In genomic region chr1:202966006-202966904, GRCh38 we compare ENCODE assay signal across 8 cellular contexts. TPM values are rescaled to one million over a fixed set of nuclear protein-coding genes. Genes with fewer than 3 reads are reported as not detected.
A peak's percentile ranks its signal among the peaks of the same experiment; 100 is the strongest.
DNase-seq lines count a peak whose midpoint lies in the region; ATAC-seq, FAIRE-seq and TF ChIP-seq lines count a peak whose summit lies in the region.

No MANE protein-coding gene starts in this region.

- ATAC-seq in stimulated activated naive CD8-positive, alpha-beta T cell treated with anti-CD3 and anti-CD28 coated beads, Interleukin-15, Interleukin-2, amounts not matched to agents 100 U/mL and 50 U/mL, for 24 hours, result no peak
- no peak; the same call in 2 of the 3 replicates for ATAC-seq in GM12878
- ATAC-seq in left lobe of liver, result peak; percentile 43

- no peak for TF ChIP-seq POLR2A in GM12878 (IDR thresholded peaks at IDR 0.05; ENCODE audit: low read depth, low read length)

- H3K9me3 ChIP-seq in GM12878 (replicated peaks; ENCODE audit: control insufficient read depth, insufficient read depth, low read length), result no peaks in the 10 kb centered on the region
- H3K9me3 ChIP-seq in thymus (ENCODE audit: control insufficient read depth), result no peaks in the 10 kb centered on the region

- TF ChIP-seq RAD21 in GM12878 (IDR thresholded peaks at IDR 0.05; ENCODE audit: insufficient read depth, low read depth, low read length), result no peak

- H3K4me2 ChIP-seq in GM12878 (ENCODE audit: control insufficient read depth, insufficient read depth), result peak overlapping the region; percentile 93

- peak overlapping the region; percentile 77 for H3K4me3 Mint-ChIP-seq in stimulated activated naive CD8-positive, alpha-beta T cell treated with anti-CD3 and anti-CD28 coated beads, Interleukin-15, Interleukin-2, amounts not matched to agents 100 ng/mL and 50 ng/mL, for 24 hours

- TSS peak; percentile 68 for BruUV-seq in GM12878 (replicated peaks; lab: Mats Ljungman, UMichigan)

- POLR2A ChIA-PET in GM12878 (lab: Charles Lee), result interaction anchor here (0.6 kb wide), 1 partner anchor 1836 kb away, joined by 5 read pairs; no protein-coding TSS in a partner anchor

- no peak for TF ChIP-seq CTCF in GM12878 (IDR thresholded peaks at IDR 0.05 in 2 of 3, conservative IDR thresholded peaks at IDR 0.05 in 1 of 3; ENCODE audit: control insufficient read depth in 2 of 3, extremely low read depth in 1 of 3, insufficient read depth in 1 of 3, low read depth in 3 of 3, low read length in 3 of 3)

- no peak for FAIRE-seq in GM12878 (lab: Jason Lieb, UNC)

- no peaks in the 10 kb centered on the region for H3K27me3 Mint-ChIP-seq in stimulated activated naive CD8-positive, alpha-beta T cell treated with anti-CD3 and anti-CD28 coated beads, Interleukin-15, Interleukin-2, amounts not matched to agents 100 ng/mL and 50 ng/mL, for 24 hours

- no peak for TF ChIP-seq EP300 in GM12878 (IDR thresholded peaks at IDR 0.05; ENCODE audit: borderline replicate concordance in 1 of 2, control insufficient read depth in 1 of 2, low read depth in 2 of 2, low read length in 2 of 2)

- 54% methylated on average over 18 of the region's 18 CpGs for WGBS in GM12878 (ENCODE audit: insufficient coverage, insufficient replicate concordance, low lambda C conversion rate, missing lambda C conversion rate)
- WGBS in thymus, result 70% methylated on average over 18 of the region's 18 CpGs

- H3K4me1 Mint-ChIP-seq in stimulated activated naive CD8-positive, alpha-beta T cell treated with anti-CD3 and anti-CD28 coated beads, Interleukin-15, Interleukin-2, amounts not matched to agents 100 ng/mL and 50 ng/mL, for 24 hours (ENCODE audit: low read depth), result peaks cover 25% of the 10 kb centered on the region

- no peaks in the 10 kb centered on the region for H3K9me3 Mint-ChIP-seq in stimulated activated naive CD8-positive, alpha-beta T cell treated with anti-CD3 and anti-CD28 coated beads, Interleukin-15, Interleukin-2, amounts not matched to agents 100 ng/mL and 50 ng/mL, for 24 hours

- no peak overlapping the region for H3K27ac Mint-ChIP-seq in stimulated activated naive CD8-positive, alpha-beta T cell treated with anti-CD3 and anti-CD28 coated beads, Interleukin-15, Interleukin-2, amounts not matched to agents 100 ng/mL and 50 ng/mL, for 24 hours

- CTCF ChIA-PET in GM12878 (lab: Yijun Ruan, JAX), result interaction anchor here (0.9 to 1.5 kb wide), 2 partner anchors 12 to 34 kb away, joined by 3 to 4 read pairs; no protein-coding TSS in a partner anchor

- H4K20me1 ChIP-seq in GM12878 (ENCODE audit: control insufficient read depth, insufficient read depth), result no peaks in the 10 kb centered on the region

- SMC1A ChIA-PET in GM12878 (lab: Charles Lee; ENCODE audit: uncharacterized antibody, unreplicated experiment), result no interaction called here

- intact Hi-C loops in GM12878 (cut with micrococcal nuclease; ENCODE audit: unreplicated experiment), result no loop called here

- H3K27ac ChIP-seq in GM12878 (ENCODE audit: control insufficient read depth, insufficient read depth) (peak overlapping the region; percentile 68), thymus (ENCODE audit: low read depth) (peak overlapping the region; percentile 86)

- H3K36me3 ChIP-seq in GM12878 (ENCODE audit: control insufficient read depth in 2 of 2, insufficient read depth in 2 of 2, low read length in 1 of 2) (no peaks in the 10 kb centered on the region; a peak in 2 of 4 replicates), thymus (ENCODE audit: control insufficient read depth, insufficient read depth) (peaks cover 14% of the 10 kb centered on the region)

- peaks cover 4% of the 10 kb centered on the region for H3K36me3 Mint-ChIP-seq in stimulated activated naive CD8-positive, alpha-beta T cell treated with anti-CD3 and anti-CD28 coated beads, Interleukin-15, Interleukin-2, amounts not matched to agents 100 ng/mL and 50 ng/mL, for 24 hours (ENCODE audit: low read depth)

- H3K79me2 ChIP-seq in GM12878 (ENCODE audit: control insufficient read depth, insufficient read depth, low read length), result peaks cover 7% of the 10 kb centered on the region

- H3K4me1 ChIP-seq in GM12878 (ENCODE audit: control insufficient read depth, insufficient read depth, low read length) (peaks cover 23% of the 10 kb centered on the region), thymus (ENCODE audit: control insufficient read depth, insufficient read depth, low read length) (peaks cover 19% of the 10 kb centered on the region)

- peak overlapping the region; percentile 95 for H3K4me3 ChIP-seq in GM12878
- peak overlapping the region; percentile 79 for H3K4me3 ChIP-seq in thymus (ENCODE audit: low read length)

- H3K27me3 ChIP-seq in GM12878 (replicated peaks in 1 of 2; ENCODE audit: control insufficient read depth in 2 of 2, insufficient read depth in 2 of 2, low read length in 1 of 2) (no peaks in the 10 kb centered on the region), thymus (ENCODE audit: control insufficient read depth, insufficient read depth) (no peaks in the 10 kb centered on the region)

- in situ Hi-C loops in GM12878 (cut with MboI), result no loop called here

- RAD21 ChIA-PET in GM12878 (lab: Charles Lee; ENCODE audit: unreplicated experiment), result no interaction called here

- H3K9ac ChIP-seq in GM12878 (ENCODE audit: control insufficient read depth, insufficient read depth, low read length), result peak overlapping the region; percentile 75

- DNase-seq in stimulated activated naive CD8-positive, alpha-beta T cell treated with anti-CD3 and anti-CD28 coated beads, Interleukin-15, Interleukin-2, amounts not matched to agents 100 U/mL and 50 U/mL, for 24 hours, result no peak
- DNase-seq in GM12878 (ENCODE audit: low read depth, low spot score) (no peak), left lobe of liver (ENCODE audit: low spot score) (no peak), NCI-H345 (lab: John Stamatoyannopoulos, UW) (no peak), NCI-H1930 (lab: John Stamatoyannopoulos, UW) (no peak)
- no peak for DNase-seq in activated CD8-positive, alpha-beta memory T cell treated with anti-CD3 and anti-CD28 coated beads, Interleukin-2, amount 50 U/mL, for 48 hours

- H2AFZ ChIP-seq in GM12878 (ENCODE audit: control insufficient read depth, low read depth, low read length), result peak overlapping the region; percentile 86

RNA-seq across cellular contexts. Expression of gene CYB5R1, which starts 0.8 kb away (rescaled TPM):
- total RNA-seq in GM12878 (2013; cell fraction: nucleolus; rRNA removed), result 29.1 and 31.8 TPM in 2 replicates
- total RNA-seq in GM12878 (2014; rRNA removed), result 22.3 and 22.4 TPM in 2 replicates
- total RNA-seq in GM12878 (2014; rRNA removed; fragmentation: Illumina TruSeq; extraction: Trizol), result 12.1 and 12.6 TPM in 2 replicates
- total RNA-seq in GM12878 (2021), result 16.9 and 17.0 TPM in 2 replicates
- 12.2 TPM for polyA plus RNA-seq in GM12878 (2011; ENCODE audit: low read depth)
- polyA plus RNA-seq in GM12878 (2011; rRNA removed), result 12.7 TPM in 2 replicates
- polyA plus RNA-seq in GM12878 (2011; cell fraction: cytosol; rRNA removed), result 11.7 and 13.7 TPM in 2 replicates
- 30.3 and 52.0 TPM in 2 replicates for polyA plus RNA-seq in GM12878 (2011; cell fraction: nucleus; rRNA removed)
- polyA plus RNA-seq in GM12878 (2012), result 15.6 and 19.7 TPM in 2 replicates
- polyA plus RNA-seq in GM12878 (2014; fragmentation: Illumina TruSeq; extraction: Trizol), result 19.5 and 22.7 TPM in 2 replicates
- polyA plus RNA-seq in GM12878 (2014; fragmentation: Nextera tagmentation; extraction: Ambion mirVana), result 1 to 10 TPM; 3.2 to 9.1 TPM
- polyA plus RNA-seq in GM12878 (2014; rRNA removed), result 18.2 and 18.8 TPM in 2 replicates
- 10 to 100 TPM; 17.9 to 19.8 TPM for polyA plus RNA-seq in GM12878 (2016; fragmentation: Nextera tagmentation; extraction: Ambion mirVana)
- 14.5 and 17.7 TPM in 2 replicates for polyA minus RNA-seq in GM12878 (2011; rRNA and poly(A)+ RNA removed)
- 3.6 TPM in 2 replicates for polyA minus RNA-seq in GM12878 (2011; cell fraction: cytosol; rRNA and poly(A)+ RNA removed)
- 25.3 and 28.7 TPM in 2 replicates for polyA minus RNA-seq in GM12878 (2011; cell fraction: nucleus; rRNA and poly(A)+ RNA removed)
- 34.7 TPM for total RNA-seq in left lobe of liver
- polyA plus RNA-seq in thymus, result 45.8 TPM

RNA-seq across cellular contexts. Expression of gene ADIPOR1, which starts 8.1 kb away (rescaled TPM):
- total RNA-seq in GM12878 (2013; cell fraction: nucleolus; rRNA removed), result 34.3 and 36.9 TPM in 2 replicates
- total RNA-seq in GM12878 (2014; rRNA removed) (73.1 and 81.9 TPM in 2 replicates), GM12878 (2014; rRNA removed; fragmentation: Illumina TruSeq; extraction: Trizol) (58.1 and 59.6 TPM in 2 replicates), GM12878 (2021) (53.2 and 56.1 TPM in 2 replicates), left lobe of liver (58.9 TPM)
- 36.8 TPM for polyA plus RNA-seq in GM12878 (2011; ENCODE audit: low read depth)
- polyA plus RNA-seq in GM12878 (2011; rRNA removed) (103 and 122 TPM in 2 replicates), GM12878 (2014; fragmentation: Illumina TruSeq; extraction: Trizol) (81.5 and 101 TPM in 2 replicates), GM12878 (2014; fragmentation: Nextera tagmentation; extraction: Ambion mirVana) (10 to 100 TPM; 18.4 to 25.1 TPM), GM12878 (2014; rRNA removed) (57.7 and 62.1 TPM in 2 replicates), GM12878 (2016; fragmentation: Nextera tagmentation; extraction: Ambion mirVana) (100 to 1,000 TPM; 117 to 120 TPM), thymus (58.1 TPM)
- polyA plus RNA-seq in GM12878 (2011; cell fraction: cytosol; rRNA removed), result 96.9 and 109 TPM in 2 replicates
- polyA plus RNA-seq in GM12878 (2011; cell fraction: nucleus; rRNA removed), result 40.2 and 57.0 TPM in 2 replicates
- polyA plus RNA-seq in GM12878 (2012), result 44.8 and 49.1 TPM in 2 replicates
- polyA minus RNA-seq in GM12878 (2011; rRNA and poly(A)+ RNA removed), result 166 and 171 TPM in 2 replicates
- polyA minus RNA-seq in GM12878 (2011; cell fraction: cytosol; rRNA and poly(A)+ RNA removed), result 41.2 and 42.9 TPM in 2 replicates
- 13.5 and 15.8 TPM in 2 replicates for polyA minus RNA-seq in GM12878 (2011; cell fraction: nucleus; rRNA and poly(A)+ RNA removed)

RNA-seq across cellular contexts. Expression of gene KLHL12, which starts 39.2 kb away (rescaled TPM):
- total RNA-seq in GM12878 (2013; cell fraction: nucleolus; rRNA removed), result 27.2 and 28.5 TPM in 2 replicates
- total RNA-seq in GM12878 (2014; rRNA removed) (27.5 and 33.3 TPM in 2 replicates), GM12878 (2014; rRNA removed; fragmentation: Illumina TruSeq; extraction: Trizol) (28.0 and 30.1 TPM in 2 replicates), GM12878 (2021) (28.4 and 28.5 TPM in 2 replicates), left lobe of liver (12.3 TPM)
- polyA plus RNA-seq in GM12878 (2011; ENCODE audit: low read depth), result 21.5 TPM
- polyA plus RNA-seq in GM12878 (2011; rRNA removed) (53.8 and 75.5 TPM in 2 replicates), GM12878 (2014; fragmentation: Illumina TruSeq; extraction: Trizol) (32.1 and 38.4 TPM in 2 replicates), GM12878 (2014; fragmentation: Nextera tagmentation; extraction: Ambion mirVana) (10 to 100 TPM; 16.0 to 17.8 TPM), GM12878 (2014; rRNA removed) (24.6 and 30.5 TPM in 2 replicates), GM12878 (2016; fragmentation: Nextera tagmentation; extraction: Ambion mirVana) (10 to 100 TPM; 36.6 to 37.6 TPM), thymus (20.6 TPM)
- polyA plus RNA-seq in GM12878 (2011; cell fraction: cytosol; rRNA removed), result 29.4 and 36.5 TPM in 2 replicates
- 32.6 and 43.0 TPM in 2 replicates for polyA plus RNA-seq in GM12878 (2011; cell fraction: nucleus; rRNA removed)
- 23.1 and 27.1 TPM in 2 replicates for polyA plus RNA-seq in GM12878 (2012)
- polyA minus RNA-seq in GM12878 (2011; rRNA and poly(A)+ RNA removed), result 47.3 and 57.1 TPM in 2 replicates
- 10.6 and 13.2 TPM in 2 replicates for polyA minus RNA-seq in GM12878 (2011; cell fraction: cytosol; rRNA and poly(A)+ RNA removed)
- 12.6 and 14.4 TPM in 2 replicates for polyA minus RNA-seq in GM12878 (2011; cell fraction: nucleus; rRNA and poly(A)+ RNA removed)

RNA-seq across cellular contexts. Expression of gene TMEM183A, which starts 40.9 kb away (rescaled TPM):
- 67.8 and 72.7 TPM in 2 replicates for total RNA-seq in GM12878 (2013; cell fraction: nucleolus; rRNA removed)
- 68.5 and 72.3 TPM in 2 replicates for total RNA-seq in GM12878 (2014; rRNA removed)
- total RNA-seq in GM12878 (2014; rRNA removed; fragmentation: Illumina TruSeq; extraction: Trizol), result 49.4 and 56.1 TPM in 2 replicates
- total RNA-seq in GM12878 (2021), result 58.1 and 64.2 TPM in 2 replicates
- 34.3 TPM for polyA plus RNA-seq in GM12878 (2011; ENCODE audit: low read depth)
- polyA plus RNA-seq in GM12878 (2011; rRNA removed), result 82.5 and 103 TPM in 2 replicates
- polyA plus RNA-seq in GM12878 (2011; cell fraction: cytosol; rRNA removed), result 110 and 152 TPM in 2 replicates
- polyA plus RNA-seq in GM12878 (2011; cell fraction: nucleus; rRNA removed), result 85.5 and 103 TPM in 2 replicates
- polyA plus RNA-seq in GM12878 (2012), result 35.3 and 35.6 TPM in 2 replicates
- 69.4 and 75.4 TPM in 2 replicates for polyA plus RNA-seq in GM12878 (2014; fragmentation: Illumina TruSeq; extraction: Trizol)
- 10 to 100 TPM; 12.3 to 25.0 TPM for polyA plus RNA-seq in GM12878 (2014; fragmentation: Nextera tagmentation; extraction: Ambion mirVana)
- polyA plus RNA-seq in GM12878 (2014; rRNA removed), result 55.5 and 57.8 TPM in 2 replicates
- 10 to 100 TPM; 76.8 to 85.6 TPM for polyA plus RNA-seq in GM12878 (2016; fragmentation: Nextera tagmentation; extraction: Ambion mirVana)
- 105 and 118 TPM in 2 replicates for polyA minus RNA-seq in GM12878 (2011; rRNA and poly(A)+ RNA removed)
- 18.4 and 31.5 TPM in 2 replicates for polyA minus RNA-seq in GM12878 (2011; cell fraction: cytosol; rRNA and poly(A)+ RNA removed)
- 33.7 and 49.2 TPM in 2 replicates for polyA minus RNA-seq in GM12878 (2011; cell fraction: nucleus; rRNA and poly(A)+ RNA removed)
- 30.1 TPM for total RNA-seq in left lobe of liver
- polyA plus RNA-seq in thymus, result 50.6 TPM
